ENCODE assay signal across 1 cellular context in the genomic region with DNA sequence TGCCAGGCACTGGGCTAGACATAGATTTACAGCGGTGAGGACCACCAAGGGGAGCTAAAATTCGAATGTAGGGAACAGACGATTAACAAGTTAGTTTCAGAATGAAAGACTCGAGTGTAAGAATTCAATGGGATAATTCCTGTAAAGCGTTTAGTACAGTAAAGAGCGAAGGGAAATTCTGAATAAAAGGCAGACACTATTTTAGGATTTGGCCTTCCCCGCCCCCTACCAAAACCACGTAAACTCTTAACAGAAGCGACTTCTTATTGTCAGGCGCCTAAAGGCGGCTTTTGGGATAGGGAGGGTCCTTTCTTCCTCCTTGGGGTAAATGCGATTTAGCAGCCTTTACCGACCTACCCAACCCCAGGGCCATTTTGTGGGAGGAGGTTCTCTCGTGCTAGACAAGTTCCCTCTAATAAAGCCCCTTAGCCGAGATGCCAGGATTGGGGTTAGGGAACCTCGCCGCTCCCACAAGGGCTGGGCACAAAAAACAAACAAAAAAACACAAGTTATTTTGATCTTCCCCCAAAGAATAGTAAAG.
A peak's percentile ranks its signal among the peaks of the same experiment; 100 is the strongest.
TF ChIP-seq lines count a peak whose summit lies in the region.

No MANE protein-coding gene starts in this region.

TF ChIP-seq in HepG2, 621 proteins besides CTCF, POLR2A, EP300 and RAD21:
- no peak for TF ChIP-seq ZNF790 (CRISPR knock-in tag; IDR thresholded peaks at IDR 0.05; ENCODE audit: borderline replicate concordance)
- no peak for TF ChIP-seq ZNF317 (CRISPR knock-in tag; IDR thresholded peaks at IDR 0.05)
- TF ChIP-seq ZNF383 (CRISPR knock-in tag; IDR thresholded peaks at IDR 0.05; ENCODE audit: borderline replicate concordance) = peak; percentile 65; the same call in 1 of the 2 replicates
- TF ChIP-seq KMT2B (CRISPR knock-in tag; IDR thresholded peaks at IDR 0.05) = no peak
- no peak for TF ChIP-seq NR3C1 (CRISPR knock-in tag; IDR thresholded peaks at IDR 0.05)
- peak; percentile 23; the same call in 1 of the 2 replicates for TF ChIP-seq ZNF556 (CRISPR knock-in tag; IDR thresholded peaks at IDR 0.05; ENCODE audit: borderline replicate concordance)
- TF ChIP-seq, protein P1, sequence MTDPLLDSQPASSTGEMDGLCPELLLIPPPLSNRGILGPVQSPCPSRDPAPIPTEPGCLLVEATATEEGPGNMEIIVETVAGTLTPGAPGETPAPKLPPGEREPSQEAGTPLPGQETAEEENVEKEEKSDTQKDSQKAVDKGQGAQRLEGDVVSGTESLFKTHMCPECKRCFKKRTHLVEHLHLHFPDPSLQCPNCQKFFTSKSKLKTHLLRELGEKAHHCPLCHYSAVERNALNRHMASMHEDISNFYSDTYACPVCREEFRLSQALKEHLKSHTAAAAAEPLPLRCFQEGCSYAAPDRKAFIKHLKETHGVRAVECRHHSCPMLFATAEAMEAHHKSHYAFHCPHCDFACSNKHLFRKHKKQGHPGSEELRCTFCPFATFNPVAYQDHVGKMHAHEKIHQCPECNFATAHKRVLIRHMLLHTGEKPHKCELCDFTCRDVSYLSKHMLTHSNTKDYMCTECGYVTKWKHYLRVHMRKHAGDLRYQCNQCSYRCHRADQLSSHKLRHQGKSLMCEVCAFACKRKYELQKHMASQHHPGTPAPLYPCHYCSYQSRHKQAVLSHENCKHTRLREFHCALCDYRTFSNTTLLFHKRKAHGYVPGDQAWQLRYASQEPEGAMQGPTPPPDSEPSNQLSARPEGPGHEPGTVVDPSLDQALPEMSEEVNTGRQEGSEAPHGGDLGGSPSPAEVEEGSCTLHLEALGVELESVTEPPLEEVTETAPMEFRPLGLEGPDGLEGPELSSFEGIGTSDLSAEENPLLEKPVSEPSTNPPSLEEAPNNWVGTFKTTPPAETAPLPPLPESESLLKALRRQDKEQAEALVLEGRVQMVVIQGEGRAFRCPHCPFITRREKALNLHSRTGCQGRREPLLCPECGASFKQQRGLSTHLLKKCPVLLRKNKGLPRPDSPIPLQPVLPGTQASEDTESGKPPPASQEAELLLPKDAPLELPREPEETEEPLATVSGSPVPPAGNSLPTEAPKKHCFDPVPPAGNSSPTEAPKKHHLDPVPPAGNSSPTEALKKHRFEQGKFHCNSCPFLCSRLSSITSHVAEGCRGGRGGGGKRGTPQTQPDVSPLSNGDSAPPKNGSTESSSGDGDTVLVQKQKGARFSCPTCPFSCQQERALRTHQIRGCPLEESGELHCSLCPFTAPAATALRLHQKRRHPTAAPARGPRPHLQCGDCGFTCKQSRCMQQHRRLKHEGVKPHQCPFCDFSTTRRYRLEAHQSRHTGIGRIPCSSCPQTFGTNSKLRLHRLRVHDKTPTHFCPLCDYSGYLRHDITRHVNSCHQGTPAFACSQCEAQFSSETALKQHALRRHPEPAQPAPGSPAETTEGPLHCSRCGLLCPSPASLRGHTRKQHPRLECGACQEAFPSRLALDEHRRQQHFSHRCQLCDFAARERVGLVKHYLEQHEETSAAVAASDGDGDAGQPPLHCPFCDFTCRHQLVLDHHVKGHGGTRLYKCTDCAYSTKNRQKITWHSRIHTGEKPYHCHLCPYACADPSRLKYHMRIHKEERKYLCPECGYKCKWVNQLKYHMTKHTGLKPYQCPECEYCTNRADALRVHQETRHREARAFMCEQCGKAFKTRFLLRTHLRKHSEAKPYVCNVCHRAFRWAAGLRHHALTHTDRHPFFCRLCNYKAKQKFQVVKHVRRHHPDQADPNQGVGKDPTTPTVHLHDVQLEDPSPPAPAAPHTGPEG (CRISPR knock-in tag; IDR thresholded peaks at IDR 0.05) = no peak
- no peak for TF ChIP-seq HMGXB4 (CRISPR knock-in tag; IDR thresholded peaks at IDR 0.05; ENCODE audit: borderline replicate concordance in 1 of 2, low read depth in 1 of 2)
- TF ChIP-seq ZNF850 (CRISPR knock-in tag; conservative IDR thresholded peaks at IDR 0.05) = no peak
- no peak for TF ChIP-seq PAX8 (CRISPR knock-in tag; IDR thresholded peaks at IDR 0.05; ENCODE audit: borderline replicate concordance)
- no peak for TF ChIP-seq FOXP1 (IDR thresholded peaks at IDR 0.05)
- no peak for TF ChIP-seq FOXP1 (CRISPR knock-in tag; IDR thresholded peaks at IDR 0.05)
- peak; percentile 38; the same call in 1 of the 2 replicates for TF ChIP-seq ARID2 (CRISPR knock-in tag; IDR thresholded peaks at IDR 0.05; ENCODE audit: borderline replicate concordance)
- TF ChIP-seq ZEB1 (IDR thresholded peaks at IDR 0.05; ENCODE audit: insufficient replicate concordance, low read depth) = peak; percentile 2
- TF ChIP-seq NR2F1 (CRISPR knock-in tag; IDR thresholded peaks at IDR 0.05) = no peak
- peak; percentile 71; the same call in 1 of the 2 replicates for TF ChIP-seq ZNF33B (CRISPR knock-in tag; IDR thresholded peaks at IDR 0.05)
- no peak for TF ChIP-seq RBFOX2 (IDR thresholded peaks at IDR 0.05; ENCODE audit: low read depth, low read length)
- TF ChIP-seq, protein P2, sequence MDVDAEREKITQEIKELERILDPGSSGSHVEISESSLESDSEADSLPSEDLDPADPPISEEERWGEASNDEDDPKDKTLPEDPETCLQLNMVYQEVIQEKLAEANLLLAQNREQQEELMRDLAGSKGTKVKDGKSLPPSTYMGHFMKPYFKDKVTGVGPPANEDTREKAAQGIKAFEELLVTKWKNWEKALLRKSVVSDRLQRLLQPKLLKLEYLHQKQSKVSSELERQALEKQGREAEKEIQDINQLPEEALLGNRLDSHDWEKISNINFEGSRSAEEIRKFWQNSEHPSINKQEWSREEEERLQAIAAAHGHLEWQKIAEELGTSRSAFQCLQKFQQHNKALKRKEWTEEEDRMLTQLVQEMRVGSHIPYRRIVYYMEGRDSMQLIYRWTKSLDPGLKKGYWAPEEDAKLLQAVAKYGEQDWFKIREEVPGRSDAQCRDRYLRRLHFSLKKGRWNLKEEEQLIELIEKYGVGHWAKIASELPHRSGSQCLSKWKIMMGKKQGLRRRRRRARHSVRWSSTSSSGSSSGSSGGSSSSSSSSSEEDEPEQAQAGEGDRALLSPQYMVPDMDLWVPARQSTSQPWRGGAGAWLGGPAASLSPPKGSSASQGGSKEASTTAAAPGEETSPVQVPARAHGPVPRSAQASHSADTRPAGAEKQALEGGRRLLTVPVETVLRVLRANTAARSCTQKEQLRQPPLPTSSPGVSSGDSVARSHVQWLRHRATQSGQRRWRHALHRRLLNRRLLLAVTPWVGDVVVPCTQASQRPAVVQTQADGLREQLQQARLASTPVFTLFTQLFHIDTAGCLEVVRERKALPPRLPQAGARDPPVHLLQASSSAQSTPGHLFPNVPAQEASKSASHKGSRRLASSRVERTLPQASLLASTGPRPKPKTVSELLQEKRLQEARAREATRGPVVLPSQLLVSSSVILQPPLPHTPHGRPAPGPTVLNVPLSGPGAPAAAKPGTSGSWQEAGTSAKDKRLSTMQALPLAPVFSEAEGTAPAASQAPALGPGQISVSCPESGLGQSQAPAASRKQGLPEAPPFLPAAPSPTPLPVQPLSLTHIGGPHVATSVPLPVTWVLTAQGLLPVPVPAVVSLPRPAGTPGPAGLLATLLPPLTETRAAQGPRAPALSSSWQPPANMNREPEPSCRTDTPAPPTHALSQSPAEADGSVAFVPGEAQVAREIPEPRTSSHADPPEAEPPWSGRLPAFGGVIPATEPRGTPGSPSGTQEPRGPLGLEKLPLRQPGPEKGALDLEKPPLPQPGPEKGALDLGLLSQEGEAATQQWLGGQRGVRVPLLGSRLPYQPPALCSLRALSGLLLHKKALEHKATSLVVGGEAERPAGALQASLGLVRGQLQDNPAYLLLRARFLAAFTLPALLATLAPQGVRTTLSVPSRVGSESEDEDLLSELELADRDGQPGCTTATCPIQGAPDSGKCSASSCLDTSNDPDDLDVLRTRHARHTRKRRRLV (CRISPR knock-in tag; IDR thresholded peaks at IDR 0.05) = no peak
- TF ChIP-seq ZNF619 (CRISPR knock-in tag; IDR thresholded peaks at IDR 0.05) = no peak
- peak; percentile 24; the same call in 1 of the 2 replicates for TF ChIP-seq ZBTB38 (CRISPR knock-in tag; IDR thresholded peaks at IDR 0.05)
- no peak for TF ChIP-seq GATAD2A (CRISPR knock-in tag; IDR thresholded peaks at IDR 0.05)
- TF ChIP-seq EHMT2 (IDR thresholded peaks at IDR 0.05; ENCODE audit: borderline replicate concordance, low read depth, low read length) = peak; percentile 49; the same call in 1 of the 2 replicates
- no peak for TF ChIP-seq SKI (IDR thresholded peaks at IDR 0.05; ENCODE audit: partially characterized antibody)
- no peak for TF ChIP-seq NR1H2 (CRISPR knock-in tag; IDR thresholded peaks at IDR 0.05; ENCODE audit: borderline replicate concordance, low read depth)
- TF ChIP-seq, protein P3, sequence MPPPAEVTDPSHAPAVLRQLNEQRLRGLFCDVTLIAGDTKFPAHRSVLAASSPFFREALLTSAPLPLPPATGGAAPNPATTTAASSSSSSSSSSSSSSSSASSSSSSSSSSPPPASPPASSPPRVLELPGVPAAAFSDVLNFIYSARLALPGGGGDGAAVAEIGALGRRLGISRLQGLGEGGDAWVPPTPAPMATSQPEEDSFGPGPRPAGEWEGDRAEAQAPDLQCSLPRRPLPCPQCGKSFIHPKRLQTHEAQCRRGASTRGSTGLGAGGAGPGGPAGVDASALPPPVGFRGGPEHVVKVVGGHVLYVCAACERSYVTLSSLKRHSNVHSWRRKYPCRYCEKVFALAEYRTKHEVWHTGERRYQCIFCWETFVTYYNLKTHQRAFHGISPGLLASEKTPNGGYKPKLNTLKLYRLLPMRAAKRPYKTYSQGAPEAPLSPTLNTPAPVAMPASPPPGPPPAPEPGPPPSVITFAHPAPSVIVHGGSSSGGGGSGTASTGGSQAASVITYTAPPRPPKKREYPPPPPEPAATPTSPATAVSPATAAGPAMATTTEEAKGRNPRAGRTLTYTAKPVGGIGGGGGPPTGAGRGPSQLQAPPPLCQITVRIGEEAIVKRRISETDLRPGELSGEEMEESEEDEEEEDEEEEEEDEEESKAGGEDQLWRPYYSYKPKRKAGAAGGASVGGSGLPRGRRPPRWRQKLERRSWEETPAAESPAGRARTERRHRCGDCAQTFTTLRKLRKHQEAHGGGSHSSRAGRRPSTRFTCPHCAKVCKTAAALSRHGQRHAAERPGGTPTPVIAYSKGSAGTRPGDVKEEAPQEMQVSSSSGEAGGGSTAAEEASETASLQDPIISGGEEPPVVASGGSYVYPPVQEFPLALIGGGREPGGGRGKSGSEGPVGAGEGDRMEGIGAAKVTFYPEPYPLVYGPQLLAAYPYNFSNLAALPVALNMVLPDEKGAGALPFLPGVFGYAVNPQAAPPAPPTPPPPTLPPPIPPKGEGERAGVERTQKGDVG (CRISPR knock-in tag; IDR thresholded peaks at IDR 0.05; ENCODE audit: borderline replicate concordance) = no peak
- TF ChIP-seq SALL1 (CRISPR knock-in tag; IDR thresholded peaks at IDR 0.05) = no peak
- TF ChIP-seq ZNF256 (CRISPR knock-in tag; conservative IDR thresholded peaks at IDR 0.05) = 0 out of 2 replicates have a peak, but pooled peaks have one; percentile 49
- 0 out of 2 replicates have a peak, but pooled peaks have one; percentile 12 for TF ChIP-seq ZNF816 (CRISPR knock-in tag; IDR thresholded peaks at IDR 0.05; ENCODE audit: borderline replicate concordance)
- TF ChIP-seq ZNF546 (CRISPR knock-in tag; conservative IDR thresholded peaks at IDR 0.05) = no peak
- TF ChIP-seq, protein P4, sequence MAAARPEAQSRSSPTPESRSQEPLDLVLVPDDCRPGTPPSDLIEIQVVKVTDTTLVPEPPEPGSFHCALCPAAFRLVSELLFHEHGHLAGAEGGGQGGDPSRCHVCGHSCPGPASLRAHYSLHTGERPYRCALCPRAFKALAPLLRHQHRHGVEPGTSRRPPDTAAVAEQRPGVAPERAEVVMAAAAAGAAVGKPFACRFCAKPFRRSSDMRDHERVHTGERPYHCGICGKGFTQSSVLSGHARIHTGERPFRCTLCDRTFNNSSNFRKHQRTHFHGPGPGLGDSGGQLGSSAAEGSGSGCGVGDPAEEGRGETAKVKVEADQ (CRISPR knock-in tag; IDR thresholded peaks at IDR 0.05; ENCODE audit: borderline replicate concordance) = 0 out of 2 replicates have a peak, but pooled peaks have one; percentile 10
- TF ChIP-seq NCOR1 (IDR thresholded peaks at IDR 0.05; ENCODE audit: borderline replicate concordance, low read length) = no peak
- TF ChIP-seq ZBTB3 (CRISPR knock-in tag; IDR thresholded peaks at IDR 0.05; ENCODE audit: borderline replicate concordance, low read depth) = 0 out of 2 replicates have a peak, but pooled peaks have one; percentile 48
- no peak for TF ChIP-seq JUN (CRISPR knock-in tag; IDR thresholded peaks at IDR 0.05)
- TF ChIP-seq NFIC (IDR thresholded peaks at IDR 0.05; ENCODE audit: low read length) = 0 out of 2 replicates have a peak, but pooled peaks have one; percentile 53
